1 cellular context compared by ENCODE assay signal in the genomic region with DNA sequence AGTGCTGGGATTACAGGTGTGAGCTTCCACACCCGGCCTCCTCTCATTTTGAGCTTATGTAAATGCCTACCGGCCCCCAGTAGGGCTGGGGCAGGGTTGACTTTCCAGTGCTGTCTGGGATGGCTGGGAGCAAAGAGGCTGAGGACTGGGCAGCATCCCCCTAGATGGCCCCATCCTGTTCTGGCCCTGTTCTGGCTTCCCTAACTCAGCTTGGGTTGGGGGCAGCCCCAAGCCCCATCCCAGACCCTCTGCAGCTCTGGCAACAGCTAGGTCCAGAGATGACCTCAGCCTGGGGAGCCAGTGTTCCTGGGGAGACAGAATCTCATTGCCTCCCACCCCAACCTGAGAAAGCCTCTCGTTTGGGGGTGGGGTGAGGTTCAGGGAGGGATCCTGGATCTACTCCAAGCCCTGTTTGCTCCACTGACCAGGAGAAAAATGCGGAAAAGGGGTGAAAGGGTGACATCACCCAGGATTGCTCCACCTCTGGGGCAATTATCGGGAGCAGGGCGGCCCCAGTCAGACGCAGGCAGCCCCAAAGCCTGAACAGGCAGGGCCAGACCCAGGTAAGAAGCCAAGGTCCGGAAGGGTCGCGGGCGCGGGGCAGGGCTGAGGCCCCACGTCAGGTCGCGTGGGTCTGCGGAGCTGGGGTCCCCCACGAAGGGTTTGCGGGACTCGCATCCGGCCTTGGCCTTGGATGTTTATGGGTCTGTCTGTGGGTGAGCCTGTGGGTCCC.
TF ChIP-seq lines count a peak whose summit lies in the region.

A gene with protein sequence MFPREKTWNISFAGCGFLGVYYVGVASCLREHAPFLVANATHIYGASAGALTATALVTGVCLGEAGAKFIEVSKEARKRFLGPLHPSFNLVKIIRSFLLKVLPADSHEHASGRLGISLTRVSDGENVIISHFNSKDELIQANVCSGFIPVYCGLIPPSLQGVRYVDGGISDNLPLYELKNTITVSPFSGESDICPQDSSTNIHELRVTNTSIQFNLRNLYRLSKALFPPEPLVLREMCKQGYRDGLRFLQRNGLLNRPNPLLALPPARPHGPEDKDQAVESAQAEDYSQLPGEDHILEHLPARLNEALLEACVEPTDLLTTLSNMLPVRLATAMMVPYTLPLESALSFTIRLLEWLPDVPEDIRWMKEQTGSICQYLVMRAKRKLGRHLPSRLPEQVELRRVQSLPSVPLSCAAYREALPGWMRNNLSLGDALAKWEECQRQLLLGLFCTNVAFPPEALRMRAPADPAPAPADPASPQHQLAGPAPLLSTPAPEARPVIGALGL (plus strand): TSS at position 519 of the 733 bp plus-strand sequence. CDS start 805 bp downstream, outside the sequence.

TF ChIP-seq in K562, 482 proteins besides CTCF, POLR2A, EP300 and RAD21 (continued from another document and continues in another):
- TF ChIP-seq, protein P1, sequence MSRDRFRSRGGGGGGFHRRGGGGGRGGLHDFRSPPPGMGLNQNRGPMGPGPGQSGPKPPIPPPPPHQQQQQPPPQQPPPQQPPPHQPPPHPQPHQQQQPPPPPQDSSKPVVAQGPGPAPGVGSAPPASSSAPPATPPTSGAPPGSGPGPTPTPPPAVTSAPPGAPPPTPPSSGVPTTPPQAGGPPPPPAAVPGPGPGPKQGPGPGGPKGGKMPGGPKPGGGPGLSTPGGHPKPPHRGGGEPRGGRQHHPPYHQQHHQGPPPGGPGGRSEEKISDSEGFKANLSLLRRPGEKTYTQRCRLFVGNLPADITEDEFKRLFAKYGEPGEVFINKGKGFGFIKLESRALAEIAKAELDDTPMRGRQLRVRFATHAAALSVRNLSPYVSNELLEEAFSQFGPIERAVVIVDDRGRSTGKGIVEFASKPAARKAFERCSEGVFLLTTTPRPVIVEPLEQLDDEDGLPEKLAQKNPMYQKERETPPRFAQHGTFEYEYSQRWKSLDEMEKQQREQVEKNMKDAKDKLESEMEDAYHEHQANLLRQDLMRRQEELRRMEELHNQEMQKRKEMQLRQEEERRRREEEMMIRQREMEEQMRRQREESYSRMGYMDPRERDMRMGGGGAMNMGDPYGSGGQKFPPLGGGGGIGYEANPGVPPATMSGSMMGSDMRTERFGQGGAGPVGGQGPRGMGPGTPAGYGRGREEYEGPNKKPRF (IDR thresholded peaks at IDR 0.05; ENCODE audit: low read depth, low read length) = no peak
- TF ChIP-seq JUN (IDR thresholded peaks at IDR 0.05; ENCODE audit: borderline replicate concordance, low read depth, low read length) = no peak; the same call in 1 of the 2 replicates
- TF ChIP-seq JUN (CRISPR knock-in tag; IDR thresholded peaks at IDR 0.05; ENCODE audit: borderline replicate concordance) = peak; percentile 78; the same call in 1 of the 2 replicates
- TF ChIP-seq SMARCC2 (IDR thresholded peaks at IDR 0.05; ENCODE audit: low read depth) = no peak
- TF ChIP-seq, protein P2, sequence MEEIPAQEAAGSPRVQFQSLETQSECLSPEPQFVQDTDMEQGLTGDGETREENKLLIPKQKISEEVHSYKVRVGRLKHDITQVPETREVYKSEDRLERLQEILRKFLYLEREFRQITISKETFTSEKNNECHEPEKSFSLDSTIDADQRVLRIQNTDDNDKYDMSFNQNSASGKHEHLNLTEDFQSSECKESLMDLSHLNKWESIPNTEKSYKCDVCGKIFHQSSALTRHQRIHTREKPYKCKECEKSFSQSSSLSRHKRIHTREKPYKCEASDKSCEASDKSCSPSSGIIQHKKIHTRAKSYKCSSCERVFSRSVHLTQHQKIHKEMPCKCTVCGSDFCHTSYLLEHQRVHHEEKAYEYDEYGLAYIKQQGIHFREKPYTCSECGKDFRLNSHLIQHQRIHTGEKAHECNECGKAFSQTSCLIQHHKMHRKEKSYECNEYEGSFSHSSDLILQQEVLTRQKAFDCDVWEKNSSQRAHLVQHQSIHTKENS (CRISPR knock-in tag; IDR thresholded peaks at IDR 0.05) = no peak
- TF ChIP-seq SREBF2 (CRISPR knock-in tag; IDR thresholded peaks at IDR 0.05) = no peak
- no peak for TF ChIP-seq XRCC4 (IDR thresholded peaks at IDR 0.05; ENCODE audit: extremely low read depth, insufficient read depth, insufficient read length)
- TF ChIP-seq KLF6 (CRISPR knock-in tag; IDR thresholded peaks at IDR 0.05; ENCODE audit: borderline replicate concordance) = no peak
- no peak for TF ChIP-seq SMARCA5 (IDR thresholded peaks at IDR 0.05)
- TF ChIP-seq U2AF1 (optimal IDR thresholded peaks at IDR 0.05; ENCODE audit: low read depth, low read length) = no peak
- TF ChIP-seq ZNF668 (CRISPR knock-in tag; IDR thresholded peaks at IDR 0.05) = no peak
- no peak for TF ChIP-seq CBX5 (IDR thresholded peaks at IDR 0.05; ENCODE audit: borderline replicate concordance, low read depth)
- TF ChIP-seq, protein P3, sequence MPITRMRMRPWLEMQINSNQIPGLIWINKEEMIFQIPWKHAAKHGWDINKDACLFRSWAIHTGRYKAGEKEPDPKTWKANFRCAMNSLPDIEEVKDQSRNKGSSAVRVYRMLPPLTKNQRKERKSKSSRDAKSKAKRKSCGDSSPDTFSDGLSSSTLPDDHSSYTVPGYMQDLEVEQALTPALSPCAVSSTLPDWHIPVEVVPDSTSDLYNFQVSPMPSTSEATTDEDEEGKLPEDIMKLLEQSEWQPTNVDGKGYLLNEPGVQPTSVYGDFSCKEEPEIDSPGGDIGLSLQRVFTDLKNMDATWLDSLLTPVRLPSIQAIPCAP (CRISPR knock-in tag; IDR thresholded peaks at IDR 0.05; ENCODE audit: borderline replicate concordance) = no peak
- TF ChIP-seq ZNF785 (CRISPR knock-in tag; IDR thresholded peaks at IDR 0.05) = no peak
- no peak for TF ChIP-seq ZNF561 (CRISPR knock-in tag; conservative IDR thresholded peaks at IDR 0.05)
- TF ChIP-seq ZNF143 (CRISPR knock-in tag; IDR thresholded peaks at IDR 0.05) = 0 out of 2 replicates have a peak, but pooled peaks have one; percentile 35
- TF ChIP-seq STAT5B (CRISPR knock-in tag; IDR thresholded peaks at IDR 0.05) = no peak
- TF ChIP-seq, protein P4, sequence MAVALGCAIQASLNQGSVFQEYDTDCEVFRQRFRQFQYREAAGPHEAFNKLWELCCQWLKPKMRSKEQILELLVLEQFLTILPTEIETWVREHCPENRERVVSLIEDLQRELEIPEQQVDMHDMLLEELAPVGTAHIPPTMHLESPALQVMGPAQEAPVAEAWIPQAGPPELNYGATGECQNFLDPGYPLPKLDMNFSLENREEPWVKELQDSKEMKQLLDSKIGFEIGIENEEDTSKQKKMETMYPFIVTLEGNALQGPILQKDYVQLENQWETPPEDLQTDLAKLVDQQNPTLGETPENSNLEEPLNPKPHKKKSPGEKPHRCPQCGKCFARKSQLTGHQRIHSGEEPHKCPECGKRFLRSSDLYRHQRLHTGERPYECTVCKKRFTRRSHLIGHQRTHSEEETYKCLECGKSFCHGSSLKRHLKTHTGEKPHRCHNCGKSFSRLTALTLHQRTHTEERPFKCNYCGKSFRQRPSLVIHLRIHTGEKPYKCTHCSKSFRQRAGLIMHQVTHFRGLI (CRISPR knock-in tag; IDR thresholded peaks at IDR 0.05) = no peak
- TF ChIP-seq ZNF445 (CRISPR knock-in tag; IDR thresholded peaks at IDR 0.05; ENCODE audit: low read depth) = no peak
- TF ChIP-seq SP2 (IDR thresholded peaks at IDR 0.05; ENCODE audit: extremely low read depth, low read depth, low read length, poor library complexity, severe bottlenecking) = no peak
- TF ChIP-seq, protein P5, sequence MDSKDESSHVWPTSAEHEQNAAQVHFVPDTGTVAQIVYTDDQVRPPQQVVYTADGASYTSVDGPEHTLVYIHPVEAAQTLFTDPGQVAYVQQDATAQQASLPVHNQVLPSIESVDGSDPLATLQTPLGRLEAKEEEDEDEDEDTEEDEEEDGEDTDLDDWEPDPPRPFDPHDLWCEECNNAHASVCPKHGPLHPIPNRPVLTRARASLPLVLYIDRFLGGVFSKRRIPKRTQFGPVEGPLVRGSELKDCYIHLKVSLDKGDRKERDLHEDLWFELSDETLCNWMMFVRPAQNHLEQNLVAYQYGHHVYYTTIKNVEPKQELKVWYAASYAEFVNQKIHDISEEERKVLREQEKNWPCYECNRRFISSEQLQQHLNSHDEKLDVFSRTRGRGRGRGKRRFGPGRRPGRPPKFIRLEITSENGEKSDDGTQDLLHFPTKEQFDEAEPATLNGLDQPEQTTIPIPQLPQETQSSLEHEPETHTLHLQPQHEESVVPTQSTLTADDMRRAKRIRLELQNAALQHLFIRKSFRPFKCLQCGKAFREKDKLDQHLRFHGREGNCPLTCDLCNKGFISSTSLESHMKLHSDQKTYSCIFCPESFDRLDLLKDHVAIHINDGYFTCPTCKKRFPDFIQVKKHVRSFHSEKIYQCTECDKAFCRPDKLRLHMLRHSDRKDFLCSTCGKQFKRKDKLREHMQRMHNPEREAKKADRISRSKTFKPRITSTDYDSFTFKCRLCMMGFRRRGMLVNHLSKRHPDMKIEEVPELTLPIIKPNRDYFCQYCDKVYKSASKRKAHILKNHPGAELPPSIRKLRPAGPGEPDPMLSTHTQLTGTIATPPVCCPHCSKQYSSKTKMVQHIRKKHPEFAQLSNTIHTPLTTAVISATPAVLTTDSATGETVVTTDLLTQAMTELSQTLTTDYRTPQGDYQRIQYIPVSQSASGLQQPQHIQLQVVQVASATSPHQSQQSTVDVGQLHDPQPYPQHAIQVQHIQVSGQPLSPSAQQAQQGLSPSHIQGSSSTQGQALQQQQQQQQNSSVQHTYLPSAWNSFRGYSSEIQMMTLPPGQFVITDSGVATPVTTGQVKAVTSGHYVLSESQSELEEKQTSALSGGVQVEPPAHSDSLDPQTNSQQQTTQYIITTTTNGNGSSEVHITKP (IDR thresholded peaks at IDR 0.05; ENCODE audit: partially characterized antibody) = peak; percentile 10
- TF ChIP-seq, protein P6, sequence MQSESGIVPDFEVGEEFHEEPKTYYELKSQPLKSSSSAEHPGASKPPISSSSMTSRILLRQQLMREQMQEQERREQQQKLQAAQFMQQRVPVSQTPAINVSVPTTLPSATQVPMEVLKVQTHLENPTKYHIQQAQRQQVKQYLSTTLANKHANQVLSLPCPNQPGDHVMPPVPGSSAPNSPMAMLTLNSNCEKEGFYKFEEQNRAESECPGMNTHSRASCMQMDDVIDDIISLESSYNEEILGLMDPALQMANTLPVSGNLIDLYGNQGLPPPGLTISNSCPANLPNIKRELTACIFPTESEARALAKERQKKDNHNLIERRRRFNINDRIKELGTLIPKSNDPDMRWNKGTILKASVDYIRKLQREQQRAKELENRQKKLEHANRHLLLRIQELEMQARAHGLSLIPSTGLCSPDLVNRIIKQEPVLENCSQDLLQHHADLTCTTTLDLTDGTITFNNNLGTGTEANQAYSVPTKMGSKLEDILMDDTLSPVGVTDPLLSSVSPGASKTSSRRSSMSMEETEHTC (IDR thresholded peaks at IDR 0.05) = no peak
- no peak for TF ChIP-seq TAF15 (IDR thresholded peaks at IDR 0.05; ENCODE audit: low read depth, low read length)
- TF ChIP-seq, protein P7, sequence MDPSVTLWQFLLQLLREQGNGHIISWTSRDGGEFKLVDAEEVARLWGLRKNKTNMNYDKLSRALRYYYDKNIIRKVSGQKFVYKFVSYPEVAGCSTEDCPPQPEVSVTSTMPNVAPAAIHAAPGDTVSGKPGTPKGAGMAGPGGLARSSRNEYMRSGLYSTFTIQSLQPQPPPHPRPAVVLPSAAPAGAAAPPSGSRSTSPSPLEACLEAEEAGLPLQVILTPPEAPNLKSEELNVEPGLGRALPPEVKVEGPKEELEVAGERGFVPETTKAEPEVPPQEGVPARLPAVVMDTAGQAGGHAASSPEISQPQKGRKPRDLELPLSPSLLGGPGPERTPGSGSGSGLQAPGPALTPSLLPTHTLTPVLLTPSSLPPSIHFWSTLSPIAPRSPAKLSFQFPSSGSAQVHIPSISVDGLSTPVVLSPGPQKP (CRISPR knock-in tag; IDR thresholded peaks at IDR 0.05) = no peak
- TF ChIP-seq ZNF274 (IDR thresholded peaks at IDR 0.05; ENCODE audit: borderline replicate concordance, low read depth, low read length) = no peak
- TF ChIP-seq, protein P8, sequence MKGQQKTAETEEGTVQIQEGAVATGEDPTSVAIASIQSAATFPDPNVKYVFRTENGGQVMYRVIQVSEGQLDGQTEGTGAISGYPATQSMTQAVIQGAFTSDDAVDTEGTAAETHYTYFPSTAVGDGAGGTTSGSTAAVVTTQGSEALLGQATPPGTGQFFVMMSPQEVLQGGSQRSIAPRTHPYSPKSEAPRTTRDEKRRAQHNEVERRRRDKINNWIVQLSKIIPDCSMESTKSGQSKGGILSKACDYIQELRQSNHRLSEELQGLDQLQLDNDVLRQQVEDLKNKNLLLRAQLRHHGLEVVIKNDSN (CRISPR knock-in tag; IDR thresholded peaks at IDR 0.05) = peak; percentile 35; the same call in 1 of the 2 replicates
- no peak for TF ChIP-seq ZNF133 (CRISPR knock-in tag; IDR thresholded peaks at IDR 0.05)
- TF ChIP-seq, protein P9, sequence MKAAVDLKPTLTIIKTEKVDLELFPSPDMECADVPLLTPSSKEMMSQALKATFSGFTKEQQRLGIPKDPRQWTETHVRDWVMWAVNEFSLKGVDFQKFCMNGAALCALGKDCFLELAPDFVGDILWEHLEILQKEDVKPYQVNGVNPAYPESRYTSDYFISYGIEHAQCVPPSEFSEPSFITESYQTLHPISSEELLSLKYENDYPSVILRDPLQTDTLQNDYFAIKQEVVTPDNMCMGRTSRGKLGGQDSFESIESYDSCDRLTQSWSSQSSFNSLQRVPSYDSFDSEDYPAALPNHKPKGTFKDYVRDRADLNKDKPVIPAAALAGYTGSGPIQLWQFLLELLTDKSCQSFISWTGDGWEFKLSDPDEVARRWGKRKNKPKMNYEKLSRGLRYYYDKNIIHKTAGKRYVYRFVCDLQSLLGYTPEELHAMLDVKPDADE (conservative IDR thresholded peaks at IDR 0.05; ENCODE audit: control insufficient read depth, low read depth, low read length) = no peak
